In the genomic region with DNA sequence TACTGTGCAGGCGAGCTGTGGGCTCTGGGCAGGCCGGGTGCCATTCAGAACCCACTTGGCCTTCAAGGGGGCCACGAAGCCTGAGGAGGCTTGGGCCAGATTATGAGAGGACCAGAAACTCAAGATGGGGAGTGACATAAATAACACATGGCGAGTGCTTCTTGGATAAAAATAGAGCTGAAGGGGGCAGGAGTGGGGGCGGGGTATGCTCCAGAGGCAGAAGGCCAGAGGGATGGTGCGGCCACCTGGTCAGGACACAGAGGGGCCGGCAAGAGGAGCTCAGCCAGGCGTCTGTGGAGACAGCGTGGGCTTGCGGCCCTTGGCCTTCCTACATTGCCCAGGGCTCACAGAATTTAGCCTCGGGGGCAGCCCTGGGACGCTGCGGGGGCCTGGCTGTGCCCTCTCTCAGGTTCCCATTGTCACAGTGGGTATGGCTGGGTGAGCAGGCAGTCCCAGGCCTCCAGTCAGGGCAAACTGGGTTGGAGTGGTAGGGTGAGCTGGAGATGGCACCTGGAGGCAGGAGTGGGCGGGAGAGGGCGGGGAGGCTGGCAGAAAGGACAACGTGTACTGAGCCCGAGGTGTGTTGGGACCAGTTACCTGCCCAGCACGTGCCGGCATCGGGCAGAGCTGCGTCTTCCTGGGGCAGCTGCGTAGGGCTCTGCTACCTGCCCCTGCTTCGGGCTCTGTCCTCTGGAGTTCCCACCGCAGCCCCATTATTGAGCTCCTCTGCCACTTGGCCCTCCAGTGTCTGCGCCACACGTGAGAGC, we compare ENCODE assay signal across 32 cellular contexts. TPM values are rescaled to one million over a fixed set of nuclear protein-coding genes. Genes with fewer than 3 reads are reported as not detected.
A peak's percentile ranks its signal among the peaks of the same experiment; 100 is the strongest.
DNase-seq lines count a peak whose midpoint lies in the region; ATAC-seq and TF ChIP-seq lines count a peak whose summit lies in the region.
"Had no signal": no experiment of that assay in that cellular context is flagged by ENCODE, and none has a peak within 500 bp of the region (broad histone marks: within the 10 kb centered on the region; RNA-seq: fewer than 3 reads in every experiment).

No MANE protein-coding gene starts in this region.

- H3K27me3 Mint-ChIP-seq in neural progenitor cell (ENCODE audit: insufficient read depth, low read depth), result peaks cover 2% of the 10 kb centered on the region
- peaks cover 5% of the 10 kb centered on the region for H3K27me3 Mint-ChIP-seq in type B pancreatic cell
- H3K27me3 Mint-ChIP-seq: activated CD4-positive, alpha-beta memory T cell treated with anti-CD3 and anti-CD28 coated beads for 36 hours; effector memory CD8-positive, alpha-beta T cell; naive thymus-derived CD8-positive, alpha-beta T cell had no signal

- ATAC-seq in foreskin keratinocyte, result peak; percentile 20
- no peak for ATAC-seq in GM18519 (IDR thresholded peaks at IDR 0.05; ENCODE audit: low FRiP score, unreplicated experiment)
- ATAC-seq in GM19023 (IDR thresholded peaks at IDR 0.05; ENCODE audit: unreplicated experiment), result no peak
- no peak for ATAC-seq in GM18868 (IDR thresholded peaks at IDR 0.05; ENCODE audit: unreplicated experiment)
- ATAC-seq: activated CD4-positive, CD25-positive, alpha-beta regulatory T cell treated with anti-CD3 and anti-CD28 coated beads, Interleukin-2, amount 50 U/mL, for 24 hours; activated naive CD4-positive, alpha-beta T cell treated with anti-CD3 and anti-CD28 coated beads, Interleukin-2, amount 50 U/mL, for 72 hours; naive thymus-derived CD8-positive, alpha-beta T cell had no signal

- no peak overlapping the region for H2AFZ ChIP-seq in neural progenitor cell (replicated peaks)
- H2AFZ ChIP-seq: hepatocyte had no signal

- H3K9me3 Mint-ChIP-seq in neural progenitor cell, result peaks cover 3% of the 10 kb centered on the region
- H3K9me3 Mint-ChIP-seq in type B pancreatic cell, result no peaks in the 10 kb centered on the region
- H3K9me3 Mint-ChIP-seq: activated CD4-positive, alpha-beta memory T cell treated with anti-CD3 and anti-CD28 coated beads for 36 hours; activated naive CD4-positive, alpha-beta T cell treated with anti-CD3 and anti-CD28 coated beads, Interleukin-2, amount 50 U/mL, for 72 hours; activated T-helper 2 cell treated with anti-CD3 and anti-CD28 coated beads, Interferon-gamma antibody, Interleukin-2, Interleukin-4, amounts not matched to agents 10 μg/mL and 5 μg/mL and 100 μg/mL, durations not matched to agents 14 hours and 24 hours and 36 hours; effector memory CD8-positive, alpha-beta T cell; H9; naive thymus-derived CD8-positive, alpha-beta T cell had no signal

- H3K36me3 ChIP-seq in HEK293 (ENCODE audit: control insufficient read depth in 2 of 2, insufficient read depth in 1 of 2, low read length in 2 of 2), result no peaks in the 10 kb centered on the region
- H3K36me3 ChIP-seq in neural progenitor cell, result no peaks in the 10 kb centered on the region
- H3K36me3 ChIP-seq: colonic mucosa, esophagus muscularis mucosa had no signal

- H3K36me3 Mint-ChIP-seq in neural progenitor cell, result no peaks in the 10 kb centered on the region
- H3K36me3 Mint-ChIP-seq in type B pancreatic cell, result no peaks in the 10 kb centered on the region
- H3K36me3 Mint-ChIP-seq: activated CD4-positive, alpha-beta memory T cell treated with anti-CD3 and anti-CD28 coated beads for 36 hours; activated naive CD4-positive, alpha-beta T cell treated with anti-CD3 and anti-CD28 coated beads, Interleukin-2, amount 50 U/mL, for 72 hours; naive thymus-derived CD8-positive, alpha-beta T cell had no signal

- H3K4me1 ChIP-seq in HEK293 (ENCODE audit: control insufficient read depth, insufficient read depth, low read length), result no peaks in the 10 kb centered on the region
- peaks cover 6% of the 10 kb centered on the region for H3K4me1 ChIP-seq in foreskin keratinocyte
- H3K4me1 ChIP-seq in neural progenitor cell, result peaks cover 35% of the 10 kb centered on the region

- no peak overlapping the region for H3K9ac ChIP-seq in neural progenitor cell

- H3K4me1 Mint-ChIP-seq in neural progenitor cell (peaks cover 45% of the 10 kb centered on the region), type B pancreatic cell (ENCODE audit: unreplicated experiment) (peaks cover 26% of the 10 kb centered on the region)

- peaks cover 8% of the 10 kb centered on the region for H3K79me2 ChIP-seq in neural progenitor cell (ENCODE audit: low read depth)
- H3K79me2 ChIP-seq: hepatocyte had no signal

- H4K20me1 ChIP-seq in neural progenitor cell (ENCODE audit: low read depth), result peaks cover 19% of the 10 kb centered on the region

- no peak overlapping the region for H3K4me2 ChIP-seq in neural progenitor cell
- H3K4me2 ChIP-seq: hepatocyte had no signal

- H3K27me3 ChIP-seq in foreskin keratinocyte (peaks cover 4% of the 10 kb centered on the region), neural progenitor cell (no peaks in the 10 kb centered on the region)
- H3K27me3 ChIP-seq: colonic mucosa, hepatocyte had no signal

- H3F3A ChIP-seq in neural progenitor cell (ENCODE audit: low read depth), result peaks cover 13% of the 10 kb centered on the region

- TF ChIP-seq CTCF in 22Rv1 (IDR thresholded peaks at IDR 0.05) (no peak), HEK293 (tag by site-specific recombination; IDR thresholded peaks at IDR 0.05) (no peak), foreskin keratinocyte (conservative IDR thresholded peaks at IDR 0.05) (no peak), neural progenitor cell (IDR thresholded peaks at IDR 0.05) (no peak), type B pancreatic cell (conservative IDR thresholded peaks at IDR 0.05) (no peak)

- H3K4me3 ChIP-seq in HEK293 (ENCODE audit: low read depth, low read length) (no peak overlapping the region), neural progenitor cell (no peak overlapping the region)
- H3K4me3 ChIP-seq: colonic mucosa, esophagus muscularis mucosa, hepatocyte, K562 had no signal

- H3K27ac Mint-ChIP-seq in neural progenitor cell, result peak overlapping the region; percentile 80
- H3K27ac Mint-ChIP-seq in type B pancreatic cell, result no peak overlapping the region
- H3K27ac Mint-ChIP-seq: activated CD4-positive, alpha-beta memory T cell treated with anti-CD3 and anti-CD28 coated beads for 36 hours; activated naive CD4-positive, alpha-beta T cell treated with anti-CD3 and anti-CD28 coated beads, Interleukin-2, amount 50 U/mL, for 72 hours; activated T-helper 2 cell treated with anti-CD3 and anti-CD28 coated beads, Interferon-gamma antibody, Interleukin-2, Interleukin-4, amounts not matched to agents 10 μg/mL and 5 μg/mL and 100 μg/mL, durations not matched to agents 14 hours and 24 hours and 36 hours had no signal

- H3K4me3 Mint-ChIP-seq in neural progenitor cell (peak overlapping the region; percentile 41), type B pancreatic cell (no peak overlapping the region)
- H3K4me3 Mint-ChIP-seq: activated CD4-positive, alpha-beta memory T cell treated with anti-CD3 and anti-CD28 coated beads for 36 hours; H9; naive thymus-derived CD8-positive, alpha-beta T cell had no signal

- POLR2A ChIA-PET in HEK293 (lab: Yijun Ruan, JAX), result no interaction called here

- H3K27ac ChIP-seq in 22Rv1, result peak overlapping the region; percentile 29; the same call in 1 of the 2 replicates
- no peak overlapping the region for H3K27ac ChIP-seq in HEK293 (ENCODE audit: extremely low read depth, low read depth, low read length)
- H3K27ac ChIP-seq in foreskin keratinocyte, result no peak overlapping the region
- no peak overlapping the region for H3K27ac ChIP-seq in neural progenitor cell
- H3K27ac ChIP-seq: colonic mucosa, esophagus muscularis mucosa, hepatocyte had no signal

- H3K9me3 ChIP-seq in HEK293 (ENCODE audit: control insufficient read depth, insufficient read depth, low read depth, low read length) (no peaks in the 10 kb centered on the region), neural progenitor cell (ENCODE audit: low read depth) (no peaks in the 10 kb centered on the region)
- H3K9me3 ChIP-seq: colonic mucosa, esophagus muscularis mucosa had no signal

- DNase-seq in foreskin keratinocyte (no peak), neural progenitor cell (ENCODE audit: low spot score) (no peak), type B pancreatic cell (ENCODE audit: extremely low spot score, unreplicated experiment) (no peak)
- DNase-seq: ACHN; activated CD4-positive, alpha-beta memory T cell treated with anti-CD3 and anti-CD28 coated beads for 36 hours; activated CD8-positive, alpha-beta memory T cell treated with anti-CD3 and anti-CD28 coated beads, Interleukin-2, amount 50 U/mL, for 4 hours; colonic mucosa; effector memory CD8-positive, alpha-beta T cell; H9; left cardiac atrium; naive thymus-derived CD8-positive, alpha-beta T cell; NCI-H1092 treated with DMSO at 0.1 percent for 48 hours; NCI-H187 treated with DMSO at 0.1 percent for 48 hours; stimulated activated CD4-positive, alpha-beta T cell treated with anti-CD3 and anti-CD28 coated beads, Interleukin-2, amount 100 ng/mL, for 24 hours; T-helper 1 cell; trophoblast cell had no signal

- CTCF ChIA-PET in HEK293 (lab: Yijun Ruan, JAX), result no interaction called here

TF ChIP-seq in HEK293, 187 proteins besides CTCF, POLR2A, EP300 and RAD21:
- TF ChIP-seq ZNF416 (tag by site-specific recombination; IDR thresholded peaks at IDR 0.05) (no peak), ZFHX2 (tag by site-specific recombination; conservative IDR thresholded peaks at IDR 0.05) (0 out of 2 replicates have a peak, but pooled peaks have one; percentile 23)

RNA-seq across cellular contexts. Expression of gene SLC25A29, which starts 7.4 kb away (rescaled TPM):
- total RNA-seq in foreskin keratinocyte (10.5 and 12.0 TPM in 2 replicates), neural progenitor cell (ENCODE audit: low replicate concordance) (103 and 330 TPM in 2 replicates), type B pancreatic cell (ENCODE audit: low replicate concordance) (72.8 and 101 TPM in 2 replicates)
- polyA plus RNA-seq in foreskin keratinocyte, result 12.8 and 13.2 TPM in 2 replicates

RNA-seq across cellular contexts. Expression of gene SLC25A47, which starts 9.5 kb away (rescaled TPM):
- not detected in 2 replicates for total RNA-seq in foreskin keratinocyte
- not detected in 2 replicates for polyA plus RNA-seq in foreskin keratinocyte
- total RNA-seq in neural progenitor cell (ENCODE audit: low replicate concordance), result not detected in 2 replicates
- total RNA-seq in type B pancreatic cell (ENCODE audit: low replicate concordance), result not detected in 2 replicates
- total RNA-seq: activated CD4-positive, alpha-beta memory T cell treated with anti-CD3 and anti-CD28 coated beads for 36 hours; activated T-helper 2 cell treated with anti-CD3 and anti-CD28 coated beads, Interferon-gamma antibody, Interleukin-2, Interleukin-4, amounts not matched to agents 10 μg/mL and 5 μg/mL and 100 μg/mL, durations not matched to agents 14 hours and 24 hours and 36 hours; bronchial epithelial cell; colonic mucosa; esophagus muscularis mucosa; frontal cortex; left cardiac atrium; M059J; naive thymus-derived CD8-positive, alpha-beta T cell; osteoblast; renal cortical epithelial cell had no signal
- polyA plus RNA-seq: K562; naive thymus-derived CD8-positive, alpha-beta T cell had no signal
